9 cellular contexts compared by ENCODE assay signal in genomic region chr12:26028953-26029740, GRCh38.
A peak's percentile ranks its signal among the peaks of the same experiment; 100 is the strongest.
DNase-seq lines count a peak whose midpoint lies in the region; ATAC-seq and TF ChIP-seq lines count a peak whose summit lies in the region.
"Had no signal": no experiment of that assay in that cellular context is flagged by ENCODE, and none has a peak within 500 bp of the region (broad histone marks: within the 10 kb centered on the region; RNA-seq: fewer than 3 reads in every experiment).

No MANE protein-coding gene starts in this region.

- no peaks in the 10 kb centered on the region for H3K36me3 Mint-ChIP-seq in activated CD4-positive, alpha-beta T cell treated with anti-CD3 and anti-CD28 coated beads for 36 hours (ENCODE audit: low read depth)
- no peaks in the 10 kb centered on the region for H3K36me3 Mint-ChIP-seq in activated CD4-positive, alpha-beta T cell treated with anti-CD3 and anti-CD28 coated beads, Interleukin-2, amount 10 ng/mL, durations not matched to agents 7 days and 5 days (ENCODE audit: low read depth)
- H3K36me3 Mint-ChIP-seq: activated naive CD8-positive, alpha-beta T cell had no signal

- TF ChIP-seq POLR2A in sigmoid colon (IDR thresholded peaks at IDR 0.05) = no peak

- H3K36me3 ChIP-seq in heart right ventricle (no peaks in the 10 kb centered on the region), sigmoid colon (no peaks in the 10 kb centered on the region)

- H3K9me3 ChIP-seq in heart right ventricle (no peaks in the 10 kb centered on the region), sigmoid colon (no peaks in the 10 kb centered on the region)

- H3K4me1 ChIP-seq in heart right ventricle (peaks cover 0 to 38% (median 14%) of the 10 kb centered on the region in 9 donors), sigmoid colon (peaks cover 0 to 69% (median 56%) of the 10 kb centered on the region in 4 donors)

- H3K27me3 Mint-ChIP-seq in activated CD4-positive, alpha-beta T cell treated with anti-CD3 and anti-CD28 coated beads for 36 hours = peaks cover 2% of the 10 kb centered on the region
- H3K27me3 Mint-ChIP-seq in activated CD4-positive, alpha-beta T cell treated with anti-CD3 and anti-CD28 coated beads, Interleukin-2, amount 10 ng/mL, durations not matched to agents 7 days and 5 days = peaks cover 3% of the 10 kb centered on the region
- H3K27me3 Mint-ChIP-seq: activated naive CD8-positive, alpha-beta T cell had no signal

- no peak overlapping the region for H3K4me3 Mint-ChIP-seq in activated CD4-positive, alpha-beta T cell treated with anti-CD3 and anti-CD28 coated beads for 36 hours
- no peak overlapping the region for H3K4me3 Mint-ChIP-seq in activated CD4-positive, alpha-beta T cell treated with anti-CD3 and anti-CD28 coated beads, Interleukin-2, amount 10 ng/mL, durations not matched to agents 7 days and 5 days
- H3K4me3 Mint-ChIP-seq: activated naive CD8-positive, alpha-beta T cell had no signal

- POLR2A ChIA-PET in activated CD4-positive, alpha-beta T cell treated with anti-CD3 and anti-CD28 coated beads for 36 hours (lab: Charles Lee) = no interaction called here
- POLR2A ChIA-PET in activated CD4-positive, alpha-beta T cell treated with anti-CD3 and anti-CD28 coated beads, Interleukin-2, amount 10 ng/mL, durations not matched to agents 7 days and 5 days (lab: Charles Lee) = no interaction called here

- intact Hi-C loops in activated CD4-positive, alpha-beta T cell treated with anti-CD3 and anti-CD28 coated beads for 36 hours (cut with DNase I, micrococcal nuclease) = loop anchor here (1.0 to 2.0 kb wide), 2 partner anchors 593 to 788 kb away; no protein-coding TSS in a partner anchor
- intact Hi-C loops in heart right ventricle (cut with DNase I) (loop anchor here in 9 of 10 donors (2.0 to 10.0 kb wide), 7 partner anchors 67 to 594 kb away; partner anchors contain the start of gene RASSF8 (in 1 of the 9)), sigmoid colon (cut with DNase I) (loop anchor here (1.0 to 10.0 kb wide), 2 partner anchors 593 to 774 kb away; partner anchors contain the start of gene KRAS)

- no peak for TF ChIP-seq EP300 in sigmoid colon (IDR thresholded peaks at IDR 0.05)

- no peaks in the 10 kb centered on the region for H3K4me1 Mint-ChIP-seq in activated CD4-positive, alpha-beta T cell treated with anti-CD3 and anti-CD28 coated beads for 36 hours
- no peaks in the 10 kb centered on the region for H3K4me1 Mint-ChIP-seq in activated CD4-positive, alpha-beta T cell treated with anti-CD3 and anti-CD28 coated beads, Interleukin-2, amount 10 ng/mL, durations not matched to agents 7 days and 5 days

- DNase-seq in activated CD4-positive, alpha-beta T cell treated with anti-CD3 and anti-CD28 coated beads for 36 hours = peak; percentile 44
- DNase-seq in activated CD4-positive, alpha-beta T cell treated with anti-CD3 and anti-CD28 coated beads, Interleukin-2, amount 50 U/mL, for 1 hour = no peak
- peak; percentile 65 for DNase-seq in LoVo (ENCODE audit: low spot score)
- peak; percentile 47 for DNase-seq in activated CD4-positive, alpha-beta T cell treated with anti-CD3 and anti-CD28 coated beads, Interleukin-2, amount 10 ng/mL, durations not matched to agents 7 days and 5 days
- peak in 1 of 2 donors; percentile 32 for DNase-seq in heart right ventricle
- no peak for DNase-seq in sigmoid colon

- no peaks in the 10 kb centered on the region for H3K9me3 Mint-ChIP-seq in activated CD4-positive, alpha-beta T cell treated with anti-CD3 and anti-CD28 coated beads for 36 hours (ENCODE audit: low read depth)
- no peaks in the 10 kb centered on the region for H3K9me3 Mint-ChIP-seq in activated CD4-positive, alpha-beta T cell treated with anti-CD3 and anti-CD28 coated beads, Interleukin-2, amount 10 ng/mL, durations not matched to agents 7 days and 5 days

- H3K4me3 ChIP-seq in heart right ventricle = no peak overlapping the region
- H3K4me3 ChIP-seq in sigmoid colon = no peak overlapping the region

- ATAC-seq in activated CD4-positive, alpha-beta T cell treated with anti-CD3 and anti-CD28 coated beads for 36 hours = no peak
- ATAC-seq in heart right ventricle = peak in 7 of 8 donors; percentile 56 to 76 (median 68)
- ATAC-seq in HG03045 (IDR thresholded peaks at IDR 0.05; ENCODE audit: unreplicated experiment) = no peak
- ATAC-seq in HG02678 (IDR thresholded peaks at IDR 0.05; ENCODE audit: unreplicated experiment) = no peak

- WGBS in heart right ventricle, 2 donors = 51 to 60% methylated on average over 4 of the region's 4 CpGs
- WGBS in sigmoid colon, 2 donors = 36 to 55% methylated on average over 4 of the region's 4 CpGs

- CTCF ChIA-PET in activated CD4-positive, alpha-beta T cell treated with anti-CD3 and anti-CD28 coated beads for 36 hours (lab: Charles Lee) = interaction anchor here (0.7 to 1.9 kb wide), 8 partner anchors 9 to 595 kb away, joined by 3 to 10 read pairs (median 4); no protein-coding TSS in a partner anchor
- CTCF ChIA-PET in activated CD4-positive, alpha-beta T cell treated with anti-CD3 and anti-CD28 coated beads, Interleukin-2, amount 10 ng/mL, durations not matched to agents 7 days and 5 days (lab: Charles Lee) = no interaction called here

- H3K27me3 ChIP-seq in heart right ventricle (no peaks in the 10 kb centered on the region), sigmoid colon (no peaks in the 10 kb centered on the region)

- no peak overlapping the region for H3K27ac Mint-ChIP-seq in activated CD4-positive, alpha-beta T cell treated with anti-CD3 and anti-CD28 coated beads for 36 hours
- H3K27ac Mint-ChIP-seq in activated CD4-positive, alpha-beta T cell treated with anti-CD3 and anti-CD28 coated beads, Interleukin-2, amount 10 ng/mL, durations not matched to agents 7 days and 5 days = no peak overlapping the region
- H3K27ac Mint-ChIP-seq: activated naive CD8-positive, alpha-beta T cell had no signal

- peak; percentile 68 to 94 (median 85) for TF ChIP-seq CTCF in heart right ventricle (IDR thresholded peaks at IDR 0.05)
- peak; percentile 66 to 78 (median 71) for TF ChIP-seq CTCF in sigmoid colon (IDR thresholded peaks at IDR 0.05)

- H3K27ac ChIP-seq in heart right ventricle (peak overlapping the region in 2 of 10 donors; percentile 9 to 10), sigmoid colon (peak overlapping the region; percentile 19 to 68 (median 41))

Comparison
In these comparisons a context has a peak if more than half of its experiments do, and no peak if none do; other contexts are left out.
1. DNase-seq: peak in activated CD4-positive, alpha-beta T cell treated with anti-CD3 and anti-CD28 coated beads for 36 hours (single experiment), LoVo (single experiment) and activated CD4-positive, alpha-beta T cell treated with anti-CD3 and anti-CD28 coated beads, Interleukin-2, amount 10 ng/mL, durations not matched to agents 7 days and 5 days (single experiment); none in activated CD4-positive, alpha-beta T cell treated with anti-CD3 and anti-CD28 coated beads, Interleukin-2, amount 50 U/mL, for 1 hour (single experiment) and sigmoid colon (single experiment).
2. ATAC-seq: peak in heart right ventricle (7 of 8); none in activated CD4-positive, alpha-beta T cell treated with anti-CD3 and anti-CD28 coated beads for 36 hours (single experiment), HG03045 (single experiment) and HG02678 (single experiment).